Comparison of ENCODE assay signal across 1 cellular context in the genomic region with DNA sequence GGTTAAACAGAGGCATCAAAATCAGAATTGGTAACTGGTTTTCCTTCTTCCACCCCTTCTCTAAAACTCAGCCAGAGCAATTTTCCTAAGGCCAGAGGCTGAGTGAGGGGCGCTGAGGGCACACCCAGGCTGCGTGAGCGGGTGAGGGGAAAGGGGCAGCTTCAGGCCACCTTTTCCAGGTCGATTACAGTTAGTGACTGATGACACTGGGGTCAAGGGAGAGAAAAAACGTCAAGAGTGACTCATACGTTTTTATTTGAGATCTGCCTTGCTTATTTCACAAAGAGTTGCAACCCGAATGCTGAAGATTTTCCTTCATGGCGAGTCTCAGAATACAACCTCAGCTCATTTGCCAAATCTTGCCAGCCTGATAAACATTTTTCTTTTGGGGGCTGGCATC.
A peak's percentile ranks its signal among the peaks of the same experiment; 100 is the strongest.
TF ChIP-seq lines count a peak whose summit lies in the region.

No MANE protein-coding gene starts in this region.

TF ChIP-seq in liver, 16 proteins besides CTCF, POLR2A, EP300 and RAD21 (continued from another document):
- peak; percentile 46 to 72 for TF ChIP-seq HNF4A (conservative IDR thresholded peaks at IDR 0.05)
- TF ChIP-seq SP1 (IDR thresholded peaks at IDR 0.05), result peak; percentile 7
- no peak for TF ChIP-seq HNF4G (IDR thresholded peaks at IDR 0.05)
